Comparison of ENCODE assay signal across 29 cellular contexts in genomic region chr2:138079976-138080375, GRCh38.
"Had no signal": no experiment of that assay in that cellular context is flagged by ENCODE, and none has a peak within 500 bp of the region (broad histone marks: within the 10 kb centered on the region; RNA-seq: fewer than 3 reads in every experiment).

No MANE protein-coding gene starts in this region.

- H3K4me3 ChIP-seq: mucosa of descending colon, right lobe of liver, skin epidermis, thyroid gland, upper lobe of right lung had no signal

- H3K9me3 ChIP-seq: mucosa of descending colon, right lobe of liver, thyroid gland, upper lobe of right lung had no signal

- H3K27me3 ChIP-seq: right lobe of liver, thyroid gland, upper lobe of right lung had no signal

- H3K4me3 Mint-ChIP-seq: activated CD4-positive, alpha-beta T cell treated with anti-CD3 and anti-CD28 coated beads, Interleukin-2, amount 10 ng/mL, durations not matched to agents 7 days and 5 days; activated CD8-positive, alpha-beta memory T cell treated with anti-CD3 and anti-CD28 coated beads, Interleukin-2, amount 10 ng/mL, durations not matched to agents 7 days and 5 days; activated CD8-positive, alpha-beta T cell treated with anti-CD3 and anti-CD28 coated beads for 36 hours; activated naive CD8-positive, alpha-beta T cell treated with anti-CD3 and anti-CD28 coated beads, Interleukin-2, amount 50 U/mL, for 24 hours; dendritic cell treated with granulocyte-macrophage colony-stimulating factor and Interleukin-4, amounts not matched to agents 40 ng/mL and 50 ng/mL, for 4 days; neural crest cell; stimulated activated naive CD8-positive, alpha-beta T cell treated with anti-CD3 and anti-CD28 coated beads, Interleukin-15, Interleukin-2, amounts not matched to agents 100 ng/mL and 50 ng/mL, for 24 hours had no signal

- FAIRE-seq: endometrium, frontal cortex, islet of Langerhans, TTC549 had no signal

- H3K36me3 ChIP-seq: right lobe of liver, thyroid gland, upper lobe of right lung, WERI-Rb-1 had no signal

- H3K27me3 Mint-ChIP-seq: activated CD4-positive, alpha-beta T cell treated with anti-CD3 and anti-CD28 coated beads, Interleukin-2, amount 10 ng/mL, durations not matched to agents 7 days and 5 days; activated CD8-positive, alpha-beta memory T cell treated with anti-CD3 and anti-CD28 coated beads, Interleukin-2, amount 10 ng/mL, durations not matched to agents 7 days and 5 days; activated CD8-positive, alpha-beta T cell treated with anti-CD3 and anti-CD28 coated beads for 36 hours; dendritic cell treated with granulocyte-macrophage colony-stimulating factor and Interleukin-4, amounts not matched to agents 40 ng/mL and 50 ng/mL, for 4 days; stimulated activated naive CD8-positive, alpha-beta T cell treated with anti-CD3 and anti-CD28 coated beads, Interleukin-15, Interleukin-2, amounts not matched to agents 100 ng/mL and 50 ng/mL, for 24 hours had no signal

- H3K27ac ChIP-seq: right lobe of liver, skin epidermis, thyroid gland, upper lobe of right lung, WERI-Rb-1 had no signal

- H3K4me1 ChIP-seq: thyroid gland, upper lobe of right lung had no signal

- H3K36me3 Mint-ChIP-seq: activated CD8-positive, alpha-beta memory T cell treated with anti-CD3 and anti-CD28 coated beads, Interleukin-2, amount 10 ng/mL, durations not matched to agents 7 days and 5 days had no signal

- DNase-seq: activated CD4-positive, alpha-beta T cell treated with anti-CD3 and anti-CD28 coated beads, Interleukin-2, amount 10 ng/mL, durations not matched to agents 7 days and 5 days; activated CD4-positive, CD25-positive, alpha-beta regulatory T cell treated with anti-CD3 and anti-CD28 coated beads, Interleukin-2, amount 50 U/mL, for 72 hours; activated CD8-positive, alpha-beta memory T cell treated with anti-CD3 and anti-CD28 coated beads, Interleukin-2, amount 10 ng/mL, durations not matched to agents 7 days and 5 days; activated CD8-positive, alpha-beta T cell treated with anti-CD3 and anti-CD28 coated beads for 36 hours; activated effector memory CD4-positive, alpha-beta T cell treated with anti-CD3 and anti-CD28 coated beads, Interleukin-2, amount 50 U/mL, for 16 hours; activated naive CD4-positive, alpha-beta T cell treated with anti-CD3 and anti-CD28 coated beads, Interleukin-2, amount 50 U/mL, for 16 hours; activated naive CD8-positive, alpha-beta T cell treated with anti-CD3 and anti-CD28 coated beads, Interleukin-2, amount 50 U/mL, for 24 hours; activated T-cell treated with anti-CD3 and anti-CD28 coated beads for 4 hours; effector CD4-positive, alpha-beta T cell; hippocampal formation; left colon; mesendoderm; mucosa of descending colon; occipital lobe; posterior cingulate gyrus; right lobe of liver; stimulated activated CD4-positive, alpha-beta T cell treated with anti-CD3 and anti-CD28 coated beads, Interleukin-1b, Interleukin-23, amount 100 ng/mL, for 48 hours; substantia nigra; thyroid gland; upper lobe of right lung; WERI-Rb-1 had no signal

- ATAC-seq: activated CD8-positive, alpha-beta memory T cell treated with anti-CD3 and anti-CD28 coated beads, Interleukin-2, amount 10 ng/mL, durations not matched to agents 7 days and 5 days; activated CD8-positive, alpha-beta T cell treated with anti-CD3 and anti-CD28 coated beads for 36 hours; activated naive CD8-positive, alpha-beta T cell treated with anti-CD3 and anti-CD28 coated beads, Interleukin-2, amount 50 U/mL, for 24 hours; left colon; mucosa of descending colon; right lobe of liver; upper lobe of right lung had no signal

- H3K9me3 Mint-ChIP-seq: activated CD4-positive, alpha-beta T cell treated with anti-CD3 and anti-CD28 coated beads, Interleukin-2, amount 10 ng/mL, durations not matched to agents 7 days and 5 days; activated CD8-positive, alpha-beta T cell treated with anti-CD3 and anti-CD28 coated beads for 36 hours; dendritic cell treated with granulocyte-macrophage colony-stimulating factor and Interleukin-4, amounts not matched to agents 40 ng/mL and 50 ng/mL, for 4 days had no signal

- H3K27ac Mint-ChIP-seq: activated CD4-positive, alpha-beta T cell treated with anti-CD3 and anti-CD28 coated beads, Interleukin-2, amount 10 ng/mL, durations not matched to agents 7 days and 5 days; activated CD8-positive, alpha-beta memory T cell treated with anti-CD3 and anti-CD28 coated beads, Interleukin-2, amount 10 ng/mL, durations not matched to agents 7 days and 5 days; activated CD8-positive, alpha-beta T cell treated with anti-CD3 and anti-CD28 coated beads for 36 hours; activated naive CD8-positive, alpha-beta T cell treated with anti-CD3 and anti-CD28 coated beads, Interleukin-2, amount 50 U/mL, for 24 hours; dendritic cell treated with granulocyte-macrophage colony-stimulating factor and Interleukin-4, amounts not matched to agents 40 ng/mL and 50 ng/mL, for 4 days; stimulated activated naive CD8-positive, alpha-beta T cell treated with anti-CD3 and anti-CD28 coated beads, Interleukin-15, Interleukin-2, amounts not matched to agents 100 ng/mL and 50 ng/mL, for 24 hours had no signal

- H3K4me1 Mint-ChIP-seq: activated CD4-positive, alpha-beta T cell treated with anti-CD3 and anti-CD28 coated beads, Interleukin-2, amount 10 ng/mL, durations not matched to agents 7 days and 5 days; activated CD8-positive, alpha-beta memory T cell treated with anti-CD3 and anti-CD28 coated beads, Interleukin-2, amount 10 ng/mL, durations not matched to agents 7 days and 5 days; activated naive CD8-positive, alpha-beta T cell treated with anti-CD3 and anti-CD28 coated beads, Interleukin-2, amount 50 U/mL, for 24 hours; neural crest cell had no signal
